1 cellular context compared by ENCODE assay signal in genomic region chr13:27425918-27426630, GRCh38.
TF ChIP-seq lines count a peak whose summit lies in the region.

No MANE protein-coding gene starts in this region.

TF ChIP-seq in K562, 482 proteins besides CTCF, POLR2A, EP300 and RAD21 (continued from another document and continues in another):
- TF ChIP-seq TOE1 (IDR thresholded peaks at IDR 0.05; ENCODE audit: borderline replicate concordance) (no peak; the same call in 1 of the 2 replicates), TOE1 (CRISPR knock-in tag; IDR thresholded peaks at IDR 0.05; ENCODE audit: borderline replicate concordance, low read depth) (no peak), HMG20B (CRISPR knock-in tag; IDR thresholded peaks at IDR 0.05) (no peak), ETV5 (CRISPR knock-in tag; IDR thresholded peaks at IDR 0.05; ENCODE audit: low read depth) (no peak), ZBTB43 (CRISPR knock-in tag; IDR thresholded peaks at IDR 0.05) (no peak), L3MBTL2 (IDR thresholded peaks at IDR 0.05) (0 out of 2 replicates have a peak, but pooled peaks have one; percentile 34), ZNF436 (CRISPR knock-in tag; IDR thresholded peaks at IDR 0.05) (no peak), ZNF444 (CRISPR knock-in tag; IDR thresholded peaks at IDR 0.05) (no peak), MLLT1 (IDR thresholded peaks at IDR 0.05) (peak; percentile 15 to 69; a peak in 1 of 4 replicates), HNRNPH1 (optimal IDR thresholded peaks at IDR 0.05; ENCODE audit: low read depth, low read length) (no peak), ZZZ3 (IDR thresholded peaks at IDR 0.05) (no peak), SMARCA4 (IDR thresholded peaks at IDR 0.05) (peak; percentile 88), WHSC1 (IDR thresholded peaks at IDR 0.05; ENCODE audit: low read length) (no peak), U2AF1 (optimal IDR thresholded peaks at IDR 0.05; ENCODE audit: low read depth, low read length) (no peak), SP2 (IDR thresholded peaks at IDR 0.05; ENCODE audit: extremely low read depth, low read depth, low read length, poor library complexity, severe bottlenecking) (no peak), IRF2 (CRISPR knock-in tag; IDR thresholded peaks at IDR 0.05) (no peak), ZBTB11 (CRISPR knock-in tag; IDR thresholded peaks at IDR 0.05) (no peak; a peak in 1 of 6 replicates), ZNF609 (CRISPR knock-in tag; IDR thresholded peaks at IDR 0.05; ENCODE audit: borderline replicate concordance) (no peak), RFX1 (IDR thresholded peaks at IDR 0.05) (no peak), ZNF717 (CRISPR knock-in tag; IDR thresholded peaks at IDR 0.05) (no peak), HSF4 (CRISPR knock-in tag; IDR thresholded peaks at IDR 0.05; ENCODE audit: borderline replicate concordance) (no peak), SMAD4 (CRISPR knock-in tag; conservative IDR thresholded peaks at IDR 0.05) (0 out of 2 replicates have a peak, but pooled peaks have one; percentile 20), CHD4 (IDR thresholded peaks at IDR 0.05; ENCODE audit: insufficient read depth, insufficient replicate concordance, low read depth, low read length, poor library complexity, severe bottlenecking) (no peak), U2AF2 (optimal IDR thresholded peaks at IDR 0.05; ENCODE audit: low read depth, low read length) (no peak), FOXP1 (CRISPR knock-in tag; IDR thresholded peaks at IDR 0.05) (no peak), ZMIZ1 (IDR thresholded peaks at IDR 0.05; ENCODE audit: low read depth in 2 of 2, low read length in 2 of 2) (no peak), RBM34 (IDR thresholded peaks at IDR 0.05; ENCODE audit: borderline replicate concordance, insufficient read depth, low read length) (no peak), NR2C1 (IDR thresholded peaks at IDR 0.05) (no peak), NR2C1 (tag; IDR thresholded peaks at IDR 0.05) (no peak), GTF2E2 (tag; IDR thresholded peaks at IDR 0.05) (no peak)
- TF ChIP-seq, protein P1, sequence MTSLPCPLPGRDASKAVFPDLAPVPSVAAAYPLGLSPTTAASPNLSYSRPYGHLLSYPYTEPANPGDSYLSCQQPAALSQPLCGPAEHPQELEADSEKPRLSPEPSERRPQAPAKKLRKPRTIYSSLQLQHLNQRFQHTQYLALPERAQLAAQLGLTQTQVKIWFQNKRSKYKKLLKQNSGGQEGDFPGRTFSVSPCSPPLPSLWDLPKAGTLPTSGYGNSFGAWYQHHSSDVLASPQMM (CRISPR knock-in tag; IDR thresholded peaks at IDR 0.05), result no peak
- TF ChIP-seq, protein P2, sequence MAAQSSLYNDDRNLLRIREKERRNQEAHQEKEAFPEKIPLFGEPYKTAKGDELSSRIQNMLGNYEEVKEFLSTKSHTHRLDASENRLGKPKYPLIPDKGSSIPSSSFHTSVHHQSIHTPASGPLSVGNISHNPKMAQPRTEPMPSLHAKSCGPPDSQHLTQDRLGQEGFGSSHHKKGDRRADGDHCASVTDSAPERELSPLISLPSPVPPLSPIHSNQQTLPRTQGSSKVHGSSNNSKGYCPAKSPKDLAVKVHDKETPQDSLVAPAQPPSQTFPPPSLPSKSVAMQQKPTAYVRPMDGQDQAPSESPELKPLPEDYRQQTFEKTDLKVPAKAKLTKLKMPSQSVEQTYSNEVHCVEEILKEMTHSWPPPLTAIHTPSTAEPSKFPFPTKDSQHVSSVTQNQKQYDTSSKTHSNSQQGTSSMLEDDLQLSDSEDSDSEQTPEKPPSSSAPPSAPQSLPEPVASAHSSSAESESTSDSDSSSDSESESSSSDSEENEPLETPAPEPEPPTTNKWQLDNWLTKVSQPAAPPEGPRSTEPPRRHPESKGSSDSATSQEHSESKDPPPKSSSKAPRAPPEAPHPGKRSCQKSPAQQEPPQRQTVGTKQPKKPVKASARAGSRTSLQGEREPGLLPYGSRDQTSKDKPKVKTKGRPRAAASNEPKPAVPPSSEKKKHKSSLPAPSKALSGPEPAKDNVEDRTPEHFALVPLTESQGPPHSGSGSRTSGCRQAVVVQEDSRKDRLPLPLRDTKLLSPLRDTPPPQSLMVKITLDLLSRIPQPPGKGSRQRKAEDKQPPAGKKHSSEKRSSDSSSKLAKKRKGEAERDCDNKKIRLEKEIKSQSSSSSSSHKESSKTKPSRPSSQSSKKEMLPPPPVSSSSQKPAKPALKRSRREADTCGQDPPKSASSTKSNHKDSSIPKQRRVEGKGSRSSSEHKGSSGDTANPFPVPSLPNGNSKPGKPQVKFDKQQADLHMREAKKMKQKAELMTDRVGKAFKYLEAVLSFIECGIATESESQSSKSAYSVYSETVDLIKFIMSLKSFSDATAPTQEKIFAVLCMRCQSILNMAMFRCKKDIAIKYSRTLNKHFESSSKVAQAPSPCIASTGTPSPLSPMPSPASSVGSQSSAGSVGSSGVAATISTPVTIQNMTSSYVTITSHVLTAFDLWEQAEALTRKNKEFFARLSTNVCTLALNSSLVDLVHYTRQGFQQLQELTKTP (IDR thresholded peaks at IDR 0.05; ENCODE audit: low read depth in 1 of 2, partially characterized antibody in 2 of 2), result peak in 1 of 2 experiments; percentile 70
- TF ChIP-seq, protein P3, sequence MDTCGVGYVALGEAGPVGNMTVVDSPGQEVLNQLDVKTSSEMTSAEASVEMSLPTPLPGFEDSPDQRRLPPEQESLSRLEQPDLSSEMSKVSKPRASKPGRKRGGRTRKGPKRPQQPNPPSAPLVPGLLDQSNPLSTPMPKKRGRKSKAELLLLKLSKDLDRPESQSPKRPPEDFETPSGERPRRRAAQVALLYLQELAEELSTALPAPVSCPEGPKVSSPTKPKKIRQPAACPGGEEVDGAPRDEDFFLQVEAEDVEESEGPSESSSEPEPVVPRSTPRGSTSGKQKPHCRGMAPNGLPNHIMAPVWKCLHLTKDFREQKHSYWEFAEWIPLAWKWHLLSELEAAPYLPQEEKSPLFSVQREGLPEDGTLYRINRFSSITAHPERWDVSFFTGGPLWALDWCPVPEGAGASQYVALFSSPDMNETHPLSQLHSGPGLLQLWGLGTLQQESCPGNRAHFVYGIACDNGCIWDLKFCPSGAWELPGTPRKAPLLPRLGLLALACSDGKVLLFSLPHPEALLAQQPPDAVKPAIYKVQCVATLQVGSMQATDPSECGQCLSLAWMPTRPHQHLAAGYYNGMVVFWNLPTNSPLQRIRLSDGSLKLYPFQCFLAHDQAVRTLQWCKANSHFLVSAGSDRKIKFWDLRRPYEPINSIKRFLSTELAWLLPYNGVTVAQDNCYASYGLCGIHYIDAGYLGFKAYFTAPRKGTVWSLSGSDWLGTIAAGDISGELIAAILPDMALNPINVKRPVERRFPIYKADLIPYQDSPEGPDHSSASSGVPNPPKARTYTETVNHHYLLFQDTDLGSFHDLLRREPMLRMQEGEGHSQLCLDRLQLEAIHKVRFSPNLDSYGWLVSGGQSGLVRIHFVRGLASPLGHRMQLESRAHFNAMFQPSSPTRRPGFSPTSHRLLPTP (IDR thresholded peaks at IDR 0.05; ENCODE audit: borderline replicate concordance, extremely low read depth, insufficient read length), result no peak
